Comparison of ENCODE assay signal across 19 cellular contexts in the genomic region with DNA sequence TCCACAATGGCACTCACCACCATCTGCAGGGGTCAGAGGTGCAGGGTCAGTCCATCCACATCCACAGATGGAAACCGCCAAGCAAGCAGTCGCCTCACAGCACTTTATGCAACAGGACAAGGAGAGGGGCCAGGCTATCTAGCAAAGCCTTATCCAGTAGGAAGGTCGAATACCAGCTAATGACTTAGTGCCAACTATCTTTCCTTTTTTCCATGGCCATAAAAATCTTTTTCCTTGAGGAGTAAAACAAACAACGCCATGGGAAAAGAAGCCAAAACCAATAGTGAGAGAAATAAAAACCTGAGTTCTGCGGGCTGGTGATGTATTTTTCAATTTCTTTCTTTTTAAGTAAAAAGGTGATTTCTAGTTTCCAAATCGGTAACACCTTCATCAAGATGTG. TPM values are rescaled to one million over a fixed set of nuclear protein-coding genes. Genes with fewer than 3 reads are reported as not detected.
DNase-seq lines count a peak whose midpoint lies in the region; ATAC-seq and TF ChIP-seq lines count a peak whose summit lies in the region.
"Had no signal": no experiment of that assay in that cellular context is flagged by ENCODE, and none has a peak within 500 bp of the region (broad histone marks: within the 10 kb centered on the region; RNA-seq: fewer than 3 reads in every experiment).

No MANE protein-coding gene starts in this region.

- H3K27ac ChIP-seq in muscle layer of duodenum (ENCODE audit: low read length) (peak overlapping the region; percentile 14), thoracic aorta (peak overlapping the region; percentile 62 to 66), trophoblast cell (ENCODE audit: low read depth, low read length) (no peak overlapping the region)

- WGBS in trophoblast cell (ENCODE audit: extremely low coverage, insufficient coverage, insufficient read length): no CpG with 5 or more reads among the region's 6 CpGs

- peak; percentile 86 for DNase-seq in LNCaP clone FGC (ENCODE audit: low read depth)
- no peak for DNase-seq in central memory CD8-positive, alpha-beta T cell (ENCODE audit: low spot score in 2 of 2)
- DNase-seq in thoracic aorta (ENCODE audit: low spot score): no peak
- DNase-seq in trophoblast cell: no peak
- DNase-seq in activated CD4-positive, alpha-beta memory T cell treated with anti-CD3 and anti-CD28 coated beads, Interleukin-2, amount 10 ng/mL, durations not matched to agents 7 days and 5 days: no peak
- DNase-seq: CD4-positive, alpha-beta T cell; DMS79; KBM-7; NCI-H1436; NCI-H2029; NCI-H2171 treated with DMSO at 0.1 percent for 48 hours; NCI-H446 treated with DMSO at 0.1 percent for 48 hours; NK-92 treated with Interleukin-12 subunit alpha and Interleukin-12 subunit beta, amount 100 ng/mL, for 24 hours; RPMI8226; SIG-M5 had no signal

- H2BK120ac ChIP-seq in trophoblast cell (ENCODE audit: insufficient read depth, low read length, poor library complexity): no peak overlapping the region

- H3K4ac ChIP-seq in trophoblast cell (ENCODE audit: low read depth, low read length): no peak overlapping the region

- H3K4me3 ChIP-seq in LNCaP clone FGC (ENCODE audit: low read depth, low read length) (peak overlapping the region; percentile 10; the same call in 1 of the 2 replicates), muscle layer of duodenum (ENCODE audit: low read depth in 1 of 2, low read length in 2 of 2) (no peak overlapping the region), thoracic aorta (no peak overlapping the region), trophoblast cell (ENCODE audit: low read depth, low read length) (no peak overlapping the region)
- H3K4me3 ChIP-seq: GM23338 had no signal

- no peak overlapping the region for H3K4me3 Mint-ChIP-seq in central memory CD8-positive, alpha-beta T cell
- no peak overlapping the region for H3K4me3 Mint-ChIP-seq in activated CD4-positive, alpha-beta memory T cell treated with anti-CD3 and anti-CD28 coated beads, Interleukin-2, amount 10 ng/mL, durations not matched to agents 7 days and 5 days
- H3K4me3 Mint-ChIP-seq: CD4-positive, alpha-beta T cell; GM23338 had no signal

- H3K4me1 ChIP-seq in muscle layer of duodenum (ENCODE audit: control insufficient read depth in 1 of 2, insufficient read depth in 2 of 2, low read length in 2 of 2) (peaks cover 0 to 9% of the 10 kb centered on the region in 2 donors), thoracic aorta (ENCODE audit: control insufficient read depth in 1 of 2, low read depth in 2 of 2) (peaks cover 16 to 39% of the 10 kb centered on the region in 2 donors), trophoblast cell (ENCODE audit: control insufficient read depth in 1 of 2, insufficient read depth in 2 of 2, low read length in 2 of 2) (no peaks in the 10 kb centered on the region)

- no peak overlapping the region for H3K18ac ChIP-seq in trophoblast cell (ENCODE audit: low read length)

- H3K27me3 ChIP-seq in muscle layer of duodenum (ENCODE audit: low read depth, low read length) (no peaks in the 10 kb centered on the region), thoracic aorta (replicated peaks; ENCODE audit: insufficient read depth) (no peaks in the 10 kb centered on the region), trophoblast cell (ENCODE audit: insufficient read depth, low read length) (no peaks in the 10 kb centered on the region)

- POLR2A ChIA-PET in activated CD4-positive, alpha-beta memory T cell treated with anti-CD3 and anti-CD28 coated beads, Interleukin-2, amount 10 ng/mL, durations not matched to agents 7 days and 5 days (lab: Charles Lee): interaction anchor here (0.8 kb wide), 1 partner anchor 8 kb away, joined by 5 read pairs; the partner anchor contains the start of gene SNX19

- H3K9me3 ChIP-seq in muscle layer of duodenum (ENCODE audit: control insufficient read depth in 1 of 2, low read length in 2 of 2): no peaks in the 10 kb centered on the region
- H3K9me3 ChIP-seq in thoracic aorta: no peaks in the 10 kb centered on the region
- no peaks in the 10 kb centered on the region for H3K9me3 ChIP-seq in trophoblast cell (ENCODE audit: insufficient read depth, low read depth, low read length)

- peak overlapping the region; percentile 35 for H3K27ac Mint-ChIP-seq in central memory CD8-positive, alpha-beta T cell (ENCODE audit: low read depth)
- no peak overlapping the region for H3K27ac Mint-ChIP-seq in activated CD4-positive, alpha-beta memory T cell treated with anti-CD3 and anti-CD28 coated beads, Interleukin-2, amount 10 ng/mL, durations not matched to agents 7 days and 5 days
- H3K27ac Mint-ChIP-seq: CD4-positive, alpha-beta T cell; GM23338 had no signal

- TF ChIP-seq CTCF in LNCaP clone FGC (IDR thresholded peaks at IDR 0.05; ENCODE audit: control insufficient read depth, extremely low read depth, insufficient read depth) (no peak), thoracic aorta (IDR thresholded peaks at IDR 0.05) (no peak)

- H2BK5ac ChIP-seq in trophoblast cell (ENCODE audit: low read depth, low read length, poor library complexity): no peak overlapping the region

- no peak overlapping the region for H2AK5ac ChIP-seq in trophoblast cell (ENCODE audit: low read length)

- H3K4me1 Mint-ChIP-seq in central memory CD8-positive, alpha-beta T cell: peaks cover 28% of the 10 kb centered on the region
- peaks cover 19% of the 10 kb centered on the region for H3K4me1 Mint-ChIP-seq in activated CD4-positive, alpha-beta memory T cell treated with anti-CD3 and anti-CD28 coated beads, Interleukin-2, amount 10 ng/mL, durations not matched to agents 7 days and 5 days

- no peaks in the 10 kb centered on the region for H3K79me2 ChIP-seq in trophoblast cell (ENCODE audit: control insufficient read depth, insufficient read depth, low read length, poor library complexity)

- H2BK12ac ChIP-seq in trophoblast cell (ENCODE audit: low read length): no peak overlapping the region

- H3K23ac ChIP-seq in trophoblast cell (ENCODE audit: low read length): no peak overlapping the region

- H3K36me3 ChIP-seq in muscle layer of duodenum (ENCODE audit: control insufficient read depth in 1 of 2, insufficient read depth in 2 of 2, low read length in 2 of 2) (peaks cover 51 to 89% of the 10 kb centered on the region in 2 donors), thoracic aorta (peaks cover 26% of the 10 kb centered on the region), trophoblast cell (ENCODE audit: control insufficient read depth in 1 of 2, insufficient read depth in 2 of 2, low read length in 2 of 2) (peaks cover 15 to 40% of the 10 kb centered on the region in 2 experiments)

- no peak overlapping the region for H3K14ac ChIP-seq in trophoblast cell (ENCODE audit: low read length)

- H4K12ac ChIP-seq in trophoblast cell (ENCODE audit: low read depth, low read length): no peak overlapping the region

- no peaks in the 10 kb centered on the region for H3K27me3 Mint-ChIP-seq in central memory CD8-positive, alpha-beta T cell
- H3K27me3 Mint-ChIP-seq in activated CD4-positive, alpha-beta memory T cell treated with anti-CD3 and anti-CD28 coated beads, Interleukin-2, amount 10 ng/mL, durations not matched to agents 7 days and 5 days: no peaks in the 10 kb centered on the region
- H3K27me3 Mint-ChIP-seq: CD4-positive, alpha-beta T cell had no signal

- no peaks in the 10 kb centered on the region for H3K9me3 Mint-ChIP-seq in central memory CD8-positive, alpha-beta T cell
- H3K9me3 Mint-ChIP-seq in activated CD4-positive, alpha-beta memory T cell treated with anti-CD3 and anti-CD28 coated beads, Interleukin-2, amount 10 ng/mL, durations not matched to agents 7 days and 5 days: no peaks in the 10 kb centered on the region
- H3K9me3 Mint-ChIP-seq: GM23338 had no signal

- no peak overlapping the region for H2AFZ ChIP-seq in trophoblast cell (ENCODE audit: insufficient read depth, low read length, poor library complexity)
- H2AFZ ChIP-seq: GM23338 had no signal

- H3K36me3 Mint-ChIP-seq in central memory CD8-positive, alpha-beta T cell (ENCODE audit: insufficient read depth): peaks cover 46% of the 10 kb centered on the region
- peaks cover 76% of the 10 kb centered on the region for H3K36me3 Mint-ChIP-seq in activated CD4-positive, alpha-beta memory T cell treated with anti-CD3 and anti-CD28 coated beads, Interleukin-2, amount 10 ng/mL, durations not matched to agents 7 days and 5 days (ENCODE audit: low read depth)

- no peaks in the 10 kb centered on the region for H3K79me1 ChIP-seq in trophoblast cell (ENCODE audit: low read length)

- no peak overlapping the region for H4K91ac ChIP-seq in trophoblast cell (ENCODE audit: low read depth, low read length)

- no peak overlapping the region for H3K4me2 ChIP-seq in trophoblast cell (ENCODE audit: low read length)
- H3K4me2 ChIP-seq: GM23338 had no signal

- CTCF ChIA-PET in activated CD4-positive, alpha-beta memory T cell treated with anti-CD3 and anti-CD28 coated beads, Interleukin-2, amount 10 ng/mL, durations not matched to agents 7 days and 5 days (lab: Charles Lee): interaction anchor here (1.7 to 2.6 kb wide), 2 partner anchors 8 to 14 kb away, joined by 6 to 9 read pairs; partner anchors contain the start of gene SNX19

- ATAC-seq in central memory CD8-positive, alpha-beta T cell (replicated peaks; ENCODE audit: extremely low read depth, poor library complexity, severe bottlenecking): no peak
- ATAC-seq in thoracic aorta (ENCODE audit: insufficient number of reproducible peaks, low FRiP score, low read depth) (no peak), GM19035 (IDR thresholded peaks at IDR 0.05; ENCODE audit: unreplicated experiment) (no peak)
- ATAC-seq: GM23338, HCT116 had no signal

- H4K8ac ChIP-seq in trophoblast cell (ENCODE audit: low read depth, low read length): no peak overlapping the region

- H3K9ac ChIP-seq in trophoblast cell (ENCODE audit: low read length): no peak overlapping the region

RNA-seq across cellular contexts. Expression of gene SNX19, which starts 8.2 kb away (rescaled TPM):
- total RNA-seq in thoracic aorta: 100 to 1,000 TPM; 102 to 126 TPM
- polyA plus RNA-seq in trophoblast cell (2013): 22.9 and 23.5 TPM in 2 replicates
- 10 to 100 TPM; 38.0 to 41.8 TPM for total RNA-seq in activated CD4-positive, alpha-beta memory T cell treated with anti-CD3 and anti-CD28 coated beads, Interleukin-2, amount 10 ng/mL, durations not matched to agents 7 days and 5 days
